In the genomic region with DNA sequence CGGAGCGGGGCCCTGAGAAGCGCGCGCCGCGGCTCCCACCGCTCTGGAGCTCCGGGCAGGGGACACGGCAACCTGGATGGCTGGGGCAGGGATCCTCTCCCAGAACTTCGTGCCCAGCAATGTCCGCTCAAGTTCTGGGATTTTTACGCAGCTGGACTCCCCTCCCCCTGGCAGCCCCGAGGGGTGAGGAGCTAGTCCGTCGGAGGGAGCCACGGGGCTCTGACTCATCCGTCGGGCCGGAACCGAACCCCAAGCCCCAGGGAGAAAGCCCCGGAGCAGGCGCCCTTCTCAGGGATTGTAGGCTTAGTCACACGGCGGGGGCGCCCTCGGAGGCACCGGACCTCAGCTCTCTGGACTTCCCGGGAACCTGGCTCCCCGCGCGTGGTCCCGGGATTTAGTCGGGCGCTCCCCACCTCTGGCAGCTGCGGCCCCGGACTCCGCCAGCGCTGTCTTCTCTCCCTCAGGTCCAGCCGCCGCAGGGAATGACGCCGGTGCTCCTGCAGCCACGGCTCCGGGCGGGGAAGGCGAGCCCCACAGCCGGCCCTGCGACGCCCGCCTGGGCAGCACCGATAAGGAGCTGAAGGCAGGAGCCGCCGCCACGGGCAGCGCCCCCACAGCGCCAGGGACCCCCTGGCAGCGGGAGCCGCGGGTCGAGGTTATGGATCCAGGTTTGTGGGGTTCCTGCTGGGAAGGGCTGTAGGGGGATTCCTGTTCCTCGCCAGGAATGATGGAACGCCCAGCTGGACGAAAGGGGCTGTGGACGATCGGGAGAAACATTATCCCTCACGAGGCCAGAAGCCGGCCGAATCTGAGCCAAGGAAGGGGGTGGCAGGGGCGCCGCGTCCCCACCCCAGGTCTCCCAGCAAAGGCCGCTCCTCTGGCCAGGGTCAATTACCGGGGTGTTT, we compare ENCODE assay signal across 8 cellular contexts. TPM values are rescaled to one million over a fixed set of nuclear protein-coding genes. Genes with fewer than 3 reads are reported as not detected.
DNase-seq lines count a peak whose midpoint lies in the region; ATAC-seq, FAIRE-seq and TF ChIP-seq lines count a peak whose summit lies in the region.

No MANE protein-coding gene starts in this region.

- WGBS in pancreas, 2 donors: 2% methylated on average over 74 of the region's 74 CpGs

- peaks cover 0 to 2% (median 0%) of the 10 kb centered on the region in 3 donors for H3K36me3 ChIP-seq in pancreas

- H3K27me3 ChIP-seq in pancreas: no peaks in the 10 kb centered on the region

- H3K27ac ChIP-seq in pancreas: peak overlapping the region; percentile 71 to 89 (median 82)

- DNase-seq in GM04504 (ENCODE audit: low read depth) (peak; percentile 53), NCI-H226 (peak; percentile 65), frontal cortex (ENCODE audit: low spot score in 2 of 2) (peak; percentile 49 to 73), pancreas (peak; percentile 40 to 82 (median 53))
- DNase-seq in activated T-helper 9 cell treated with anti-CD3 and anti-CD28 coated beads, Interleukin-2, amount 50 U/mL, for 16 hours (ENCODE audit: low read depth): peak; percentile 37

- FAIRE-seq in frontal cortex (lab: Jason Lieb, UNC): no peak
- no peak for FAIRE-seq in pancreas (lab: Jason Lieb, UNC)

- H3K4me3 ChIP-seq in pancreas: peak overlapping the region; percentile 14 to 77 (median 55)

- TF ChIP-seq CTCF in pancreas (IDR thresholded peaks at IDR 0.05): no peak

- intact Hi-C loops in pancreas (cut with DNase I): loop anchor here in 1 of 3 donors (5.0 kb wide), 1 partner anchor 78 kb away; a partner anchor contains a TSS

- ATAC-seq in pancreas (peak; percentile 5 to 10 (median 8)), GM18870 (IDR thresholded peaks at IDR 0.05; ENCODE audit: unreplicated experiment) (no peak), HG02571 (IDR thresholded peaks at IDR 0.05; ENCODE audit: unreplicated experiment) (no peak), HG03378 (IDR thresholded peaks at IDR 0.05; ENCODE audit: unreplicated experiment) (no peak)

- H3K4me1 ChIP-seq in pancreas: peaks cover 0 to 14% (median 10%) of the 10 kb centered on the region in 3 donors

- no peaks in the 10 kb centered on the region for H3K9me3 ChIP-seq in pancreas

RNA-seq across cellular contexts. Expression of a gene that starts 0.8 kb away (rescaled TPM):
- total RNA-seq in frontal cortex (1.6 TPM), pancreas (10 to 100 TPM in 2 of 6 donors, 1 to 10 TPM in 4; 5.1 to 25.4 (median 8.5) TPM)
- polyA plus RNA-seq in pancreas: 10 to 100 TPM; 30.9 to 46.3 TPM

RNA-seq across cellular contexts. Expression of a gene that starts 31.5 kb away (rescaled TPM):
- total RNA-seq in frontal cortex: 52.2 TPM
- 10 to 100 TPM; 18.5 to 39.7 (median 24.3) TPM for total RNA-seq in pancreas
- 10 to 100 TPM; 26.2 to 43.3 TPM for polyA plus RNA-seq in pancreas

Comparison
In these comparisons a context has a peak if more than half of its experiments do, and no peak if none do; other contexts are left out.
1. ATAC-seq: peak in pancreas (4 of 4); none in GM18870 (single experiment), HG02571 (single experiment) and HG03378 (single experiment).
2. Peak in every context shown above with its lines, with median percentiles within 50 percentile points of each other: DNase-seq.